Comparison of ENCODE assay signal across 8 cellular contexts in genomic region chr6:27138398-27138797, GRCh38.
A peak's percentile ranks its signal among the peaks of the same experiment; 100 is the strongest.
DNase-seq lines count a peak whose midpoint lies in the region; ATAC-seq and TF ChIP-seq lines count a peak whose summit lies in the region.

No MANE protein-coding gene starts in this region.

- H3K36me3 ChIP-seq in BLaER1 (peaks cover 23% of the 10 kb centered on the region), muscle layer of colon (ENCODE audit: insufficient read depth, low read length) (no peaks in the 10 kb centered on the region)

- DNase-seq in HL-60 (ENCODE audit: low read depth in 1 of 2, low spot score in 1 of 2): no peak
- DNase-seq in activated T-helper 2 cell treated with anti-CD3 and anti-CD28 coated beads, Interferon-gamma antibody, Interleukin-2, Interleukin-4, amounts not matched to agents 10 μg/mL and 5 μg/mL and 100 μg/mL, durations not matched to agents 14 hours and 24 hours and 36 hours (ENCODE audit: low spot score): no peak
- DNase-seq in iPS-NIHi11 (ENCODE audit: low spot score): no peak
- no peak for DNase-seq in SKM-1 treated with dmso at 0.1 percent for 144 hours (lab: John Stamatoyannopoulos, UW; ENCODE audit: unreplicated experiment)
- DNase-seq in NCI-H69 (lab: John Stamatoyannopoulos, UW): no peak

- peak overlapping the region; percentile 99 for H3K27ac Mint-ChIP-seq in activated T-helper 2 cell treated with anti-CD3 and anti-CD28 coated beads, Interferon-gamma antibody, Interleukin-2, Interleukin-4, amounts not matched to agents 10 μg/mL and 5 μg/mL and 100 μg/mL, durations not matched to agents 14 hours and 24 hours and 36 hours

- peaks cover 43% of the 10 kb centered on the region for H3K4me1 Mint-ChIP-seq in activated T-helper 2 cell treated with anti-CD3 and anti-CD28 coated beads, Interferon-gamma antibody, Interleukin-2, Interleukin-4, amounts not matched to agents 10 μg/mL and 5 μg/mL and 100 μg/mL, durations not matched to agents 14 hours and 24 hours and 36 hours (ENCODE audit: low read depth)

- no peak for TF ChIP-seq CTCF in HL-60 (IDR thresholded peaks at IDR 0.05; ENCODE audit: insufficient read depth, low read length)

- peak overlapping the region; percentile 93; the same call in 1 of the 2 replicates for H3K9ac ChIP-seq in BLaER1
- no peak overlapping the region for H3K9ac ChIP-seq in muscle layer of colon (ENCODE audit: low read length)

- intact Hi-C loops in activated T-helper 2 cell treated with anti-CD3 and anti-CD28 coated beads, Interferon-gamma antibody, Interleukin-2, Interleukin-4, amounts not matched to agents 10 μg/mL and 5 μg/mL and 100 μg/mL, durations not matched to agents 14 hours and 24 hours and 36 hours (cut with micrococcal nuclease): loop anchor here (1.0 to 10.0 kb wide), 5 partner anchors 8 to 1726 kb away; a partner anchor contains a TSS

- H3K27me3 ChIP-seq in BLaER1 (no peaks in the 10 kb centered on the region), HL-60 (ENCODE audit: insufficient read depth, poor library complexity, severe bottlenecking) (no peaks in the 10 kb centered on the region), muscle layer of colon (ENCODE audit: control insufficient read depth in 1 of 2, insufficient read depth in 2 of 2, low read length in 2 of 2) (no peaks in the 10 kb centered on the region)

- H3K4me3 ChIP-seq in BLaER1 (peak overlapping the region; percentile 71; the same call in 1 of the 2 replicates), HL-60 (replicated peaks; ENCODE audit: insufficient read depth, low read length) (no peak overlapping the region), muscle layer of colon (ENCODE audit: low read depth in 1 of 2, low read length in 2 of 2) (no peak overlapping the region)

- H3K4me2 ChIP-seq in BLaER1: peak overlapping the region; percentile 93

- H3K4me1 ChIP-seq in BLaER1 (peaks cover 55% of the 10 kb centered on the region), muscle layer of colon (ENCODE audit: insufficient read depth, low read length) (no peaks in the 10 kb centered on the region)

- no peaks in the 10 kb centered on the region for H3K27me3 Mint-ChIP-seq in activated T-helper 2 cell treated with anti-CD3 and anti-CD28 coated beads, Interferon-gamma antibody, Interleukin-2, Interleukin-4, amounts not matched to agents 10 μg/mL and 5 μg/mL and 100 μg/mL, durations not matched to agents 14 hours and 24 hours and 36 hours (ENCODE audit: low read depth)

- H3K36me3 Mint-ChIP-seq in activated T-helper 2 cell treated with anti-CD3 and anti-CD28 coated beads, Interferon-gamma antibody, Interleukin-2, Interleukin-4, amounts not matched to agents 10 μg/mL and 5 μg/mL and 100 μg/mL, durations not matched to agents 14 hours and 24 hours and 36 hours (ENCODE audit: low read depth): peaks cover 16% of the 10 kb centered on the region

- H3K27ac ChIP-seq in BLaER1 (peak overlapping the region; percentile 93), HL-60 (replicated peaks) (peak overlapping the region; percentile 92), muscle layer of colon (ENCODE audit: low read depth, low read length) (peak overlapping the region; percentile 12)

- peaks cover 41% of the 10 kb centered on the region for H4K20me1 ChIP-seq in BLaER1

- H3K4me3 Mint-ChIP-seq in activated T-helper 2 cell treated with anti-CD3 and anti-CD28 coated beads, Interferon-gamma antibody, Interleukin-2, Interleukin-4, amounts not matched to agents 10 μg/mL and 5 μg/mL and 100 μg/mL, durations not matched to agents 14 hours and 24 hours and 36 hours (ENCODE audit: low read depth): peak overlapping the region; percentile 97

- ATAC-seq in GM21447 (IDR thresholded peaks at IDR 0.05; ENCODE audit: unreplicated experiment): no peak

- no peaks in the 10 kb centered on the region for H3K9me3 Mint-ChIP-seq in activated T-helper 2 cell treated with anti-CD3 and anti-CD28 coated beads, Interferon-gamma antibody, Interleukin-2, Interleukin-4, amounts not matched to agents 10 μg/mL and 5 μg/mL and 100 μg/mL, durations not matched to agents 14 hours and 24 hours and 36 hours

- H3K9me3 ChIP-seq in BLaER1 (peaks cover 12% of the 10 kb centered on the region; the same call in 1 of the 2 replicates), muscle layer of colon (ENCODE audit: low read length) (no peaks in the 10 kb centered on the region)

Comparison
In these comparisons a context has a peak if more than half of its experiments do, and no peak if none do; other contexts are left out.
1. H3K27ac ChIP-seq: peak in every context shown above with its lines; median percentile 93 in BLaER1; 92 in HL-60; 12 in muscle layer of colon.